In genomic region chr5:9670371-9670770, GRCh38 we compare ENCODE assay signal across 25 cellular contexts. TPM values are rescaled to one million over a fixed set of nuclear protein-coding genes. Genes with fewer than 3 reads are reported as not detected.
"Had no signal": no experiment of that assay in that cellular context is flagged by ENCODE, and none has a peak within 500 bp of the region (broad histone marks: within the 10 kb centered on the region; RNA-seq: fewer than 3 reads in every experiment).

No MANE protein-coding gene starts in this region.

- H3K27me3 ChIP-seq: esophagus muscularis mucosa, heart left ventricle, spleen, testis, tibial nerve, upper lobe of right lung, vagina had no signal

- H3K4me3 ChIP-seq: esophagus muscularis mucosa, heart left ventricle, psoas muscle, spleen, testis, tibial nerve, upper lobe of right lung, vagina had no signal

- DNase-seq: effector memory CD8-positive, alpha-beta T cell; heart left ventricle; kidney glomerular epithelial cell; mammary epithelial cell; naive B cell; nephron progenitor cell; psoas muscle; retina; spleen; stimulated activated CD4-positive, alpha-beta T cell treated with anti-CD3 and anti-CD28 coated beads, Interleukin-15, amount 100 ng/mL, for 24 hours; stimulated activated CD4-positive, alpha-beta T cell treated with anti-CD3 and anti-CD28 coated beads, Interleukin-1b, Interleukin-23, amount 100 ng/mL, for 48 hours; stimulated activated CD4-positive, alpha-beta T cell treated with anti-CD3 and anti-CD28 coated beads, Interleukin-4, amount 100 ng/mL, for 24 hours; testis; upper lobe of right lung had no signal

- FAIRE-seq: frontal cortex, islet of Langerhans had no signal

- H3K9me3 ChIP-seq: psoas muscle, testis, upper lobe of right lung, vagina had no signal

- H3K36me3 ChIP-seq: esophagus muscularis mucosa, heart left ventricle, spleen, tibial nerve, upper lobe of right lung, vagina had no signal

- ATAC-seq: effector memory CD8-positive, alpha-beta T cell; heart left ventricle; psoas muscle; sciatic nerve; stimulated activated memory B cell treated with anti-CD40 and anti-IgM and Interleukin-4, amounts not matched to agents 10 μg/mL and 1 μg/mL and 100 μg/mL, for 72 hours; upper lobe of right lung had no signal

RNA-seq across cellular contexts. Expression of gene TAS2R1, which starts 40.2 kb away (rescaled TPM):
- total RNA-seq: esophagus muscularis mucosa, frontal cortex, glomerular endothelial cell, heart left ventricle, lower leg skin, mammary epithelial cell, osteoblast, psoas muscle, sciatic nerve, skeletal muscle tissue, spleen, tibial nerve, upper lobe of right lung, vagina had no signal
- polyA plus RNA-seq: heart left ventricle, mammary epithelial cell, psoas muscle had no signal
